In genomic region chr10:93198401-93199175, GRCh38 we compare ENCODE assay signal across 9 cellular contexts.
DNase-seq lines count a peak whose midpoint lies in the region; ATAC-seq and TF ChIP-seq lines count a peak whose summit lies in the region.
"Had no signal": no experiment of that assay in that cellular context is flagged by ENCODE, and none has a peak within 500 bp of the region (broad histone marks: within the 10 kb centered on the region; RNA-seq: fewer than 3 reads in every experiment).

No MANE protein-coding gene starts in this region.

- H3K4me2 ChIP-seq in BLaER1 (peak overlapping the region; percentile 73), neuronal stem cell (ENCODE audit: insufficient read depth, low read length, poor library complexity, severe bottlenecking) (no peak overlapping the region)

- peak overlapping the region; percentile 70 for H2AFZ ChIP-seq in neuronal stem cell (ENCODE audit: low read length)

- no peak overlapping the region for H2AK5ac ChIP-seq in neuronal stem cell (ENCODE audit: low read depth, low read length)

- H2BK5ac ChIP-seq in neuronal stem cell (ENCODE audit: low read length), result no peak overlapping the region

- H3K14ac ChIP-seq in neuronal stem cell (ENCODE audit: low read length), result no peak overlapping the region

- no peak overlapping the region for H4K91ac ChIP-seq in neuronal stem cell (ENCODE audit: low read depth, low read length, poor library complexity)

- no TSS peak for BruUV-seq in Panc1 (replicated peaks; lab: Mats Ljungman, UMichigan)

- POLR2A ChIA-PET in Panc1 (lab: Charles Lee), result interaction anchor here (0.5 kb wide), 1 partner anchor 133 kb away, joined by 3 read pairs; no protein-coding TSS in a partner anchor

- H4K20me1 ChIP-seq in BLaER1, result no peaks in the 10 kb centered on the region

- H3K27me3 ChIP-seq in BLaER1 (no peaks in the 10 kb centered on the region), Panc1 (ENCODE audit: control insufficient read depth, insufficient read depth, low read length) (peaks cover 9% of the 10 kb centered on the region; the same call in 1 of the 2 replicates), neuronal stem cell (ENCODE audit: control insufficient read depth in 3 of 3, insufficient read depth in 3 of 3, low read depth in 1 of 3, low read length in 3 of 3) (no peaks in the 10 kb centered on the region)

- no peaks in the 10 kb centered on the region for H3K36me3 ChIP-seq in BLaER1
- H3K36me3 ChIP-seq in Panc1 (ENCODE audit: control insufficient read depth, insufficient read depth, low read length), result no peaks in the 10 kb centered on the region
- no peaks in the 10 kb centered on the region for H3K36me3 ChIP-seq in neuronal stem cell (replicated peaks in 1 of 2; ENCODE audit: control insufficient read depth in 2 of 2, insufficient read depth in 2 of 2, low read length in 2 of 2)

- intact Hi-C loops in Panc1 (cut with micrococcal nuclease; ENCODE audit: unreplicated experiment), result no loop called here

- no peak overlapping the region for H3K9ac ChIP-seq in BLaER1
- no peak overlapping the region for H3K9ac ChIP-seq in neuronal stem cell (ENCODE audit: low read depth, low read length, poor library complexity)

- H3K4me3 ChIP-seq in BLaER1 (peak overlapping the region; percentile 43; the same call in 1 of the 2 replicates), Panc1 (ENCODE audit: low read depth in 2 of 2, low read length in 2 of 2) (peak overlapping the region; percentile 4 to 50), fibroblast of pulmonary artery (replicated peaks; ENCODE audit: low read depth, low read length) (peak overlapping the region; percentile 51), neuronal stem cell (ENCODE audit: low read length in 2 of 2) (no peak overlapping the region)

- H2BK15ac ChIP-seq in neuronal stem cell (ENCODE audit: low read length), result no peak overlapping the region

- H3K4me1 ChIP-seq in BLaER1 (peaks cover 34% of the 10 kb centered on the region), Panc1 (ENCODE audit: control insufficient read depth, insufficient read depth, low read length) (peaks cover 16% of the 10 kb centered on the region), neuronal stem cell (ENCODE audit: control insufficient read depth in 2 of 2, insufficient read depth in 1 of 2, low read depth in 1 of 2, low read length in 2 of 2) (peaks cover 2 to 4% of the 10 kb centered on the region in 2 donors)

- H4K8ac ChIP-seq in neuronal stem cell (ENCODE audit: low read depth, low read length), result no peak overlapping the region

- no CpG with 5 or more reads among the region's 9 CpGs for WGBS in neuronal stem cell (ENCODE audit: extremely low coverage in 2 of 2, insufficient read length in 2 of 2, insufficient replicate concordance in 1 of 2), 2 donors

- H3K23ac ChIP-seq in neuronal stem cell (ENCODE audit: low read depth, low read length, poor library complexity), result no peak overlapping the region

- in situ Hi-C loops in Panc1 (cut with HindIII; ENCODE audit: low pct_unique_long_range_greater_than_20kb, low sequenced_read_pairs), result no loop called here

- no peaks in the 10 kb centered on the region for H3K79me1 ChIP-seq in neuronal stem cell (ENCODE audit: low read depth, low read length)

- H3K9me3 ChIP-seq in BLaER1 (no peaks in the 10 kb centered on the region), Panc1 (ENCODE audit: control insufficient read depth, insufficient read depth, low read depth, low read length) (no peaks in the 10 kb centered on the region), neuronal stem cell (replicated peaks in 1 of 2; ENCODE audit: control insufficient read depth in 2 of 2, insufficient read depth in 1 of 2, low read depth in 1 of 2, low read length in 2 of 2) (no peaks in the 10 kb centered on the region)

- no peak overlapping the region for H3K18ac ChIP-seq in neuronal stem cell (ENCODE audit: low read length)

- H3K4ac ChIP-seq in neuronal stem cell (ENCODE audit: low read length), result no peak overlapping the region

- no peak overlapping the region for H2BK120ac ChIP-seq in neuronal stem cell (ENCODE audit: low read depth, low read length)

- H3K27ac ChIP-seq in BLaER1, result peak overlapping the region; percentile 42; the same call in 1 of the 2 replicates
- H3K27ac ChIP-seq in Panc1 (ENCODE audit: low read length), result no peak overlapping the region
- no peak overlapping the region for H3K27ac ChIP-seq in neuronal stem cell (replicated peaks; ENCODE audit: low read length)

- TF ChIP-seq CTCF in Panc1 (IDR thresholded peaks at IDR 0.05) (no peak), fibroblast of pulmonary artery (IDR thresholded peaks at IDR 0.05; ENCODE audit: low read length, missing control alignments) (no peak)

- CTCF ChIA-PET in Panc1 (lab: Charles Lee), result interaction anchor here (0.6 kb wide), 1 partner anchor 339 kb away, joined by 3 read pairs; no protein-coding TSS in a partner anchor

- no peak overlapping the region for H2BK12ac ChIP-seq in neuronal stem cell (ENCODE audit: low read length)

- DNase-seq in Panc1 (ENCODE audit: low read depth, low spot score), result no peak
- peak; percentile 42 for DNase-seq in fibroblast of pulmonary artery (ENCODE audit: low read depth)
- no peak for DNase-seq in neuronal stem cell (ENCODE audit: low spot score)
- DNase-seq in NCI-H2227 (lab: John Stamatoyannopoulos, UW; ENCODE audit: unreplicated experiment), result no peak
- DNase-seq in amniotic stem cell (lab: John Stamatoyannopoulos, UW), result no peak
- DNase-seq: activated CD4-positive, alpha-beta T cell treated with anti-CD3 and anti-CD28 coated beads, Interleukin-2, amount 50 U/mL, for 1 hour had no signal

- ATAC-seq in Panc1 (peak; percentile 81), HG03571 (IDR thresholded peaks at IDR 0.05; ENCODE audit: unreplicated experiment) (no peak), GM21447 (IDR thresholded peaks at IDR 0.05; ENCODE audit: unreplicated experiment) (no peak)

Comparison
In these comparisons a context has a peak if more than half of its experiments do, and no peak if none do; other contexts are left out.
1. H3K4me3 ChIP-seq: peak in BLaER1 (single experiment), Panc1 (2 of 2) and fibroblast of pulmonary artery (single experiment); none in neuronal stem cell (0 of 2).